ENCODE assay signal across 8 cellular contexts in genomic region chr5:143405063-143405746, GRCh38. TPM values are rescaled to one million over a fixed set of nuclear protein-coding genes. Genes with fewer than 3 reads are reported as not detected.
A peak's percentile ranks its signal among the peaks of the same experiment; 100 is the strongest.
DNase-seq lines count a peak whose midpoint lies in the region; ATAC-seq and TF ChIP-seq lines count a peak whose summit lies in the region.

No MANE protein-coding gene starts in this region.

- peaks cover 23 to 44% (median 35%) of the 10 kb centered on the region in 4 donors for H3K4me1 Mint-ChIP-seq in CD4-positive, alpha-beta memory T cell

- DNase-seq in CD4-positive, alpha-beta memory T cell, result peak; percentile 89 to 94 (median 91)
- DNase-seq in HT1080 (ENCODE audit: low read depth), result peak; percentile 82
- DNase-seq in activated T-cell treated with anti-CD3 and anti-CD28 coated beads, Interleukin-2, amount 50 U/mL, for 1 hour, result peak; percentile 91
- DNase-seq in stimulated activated CD8-positive, alpha-beta memory T cell treated with anti-CD3 and anti-CD28 coated beads, Interleukin-7, amount 100 ng/mL, for 24 hours (ENCODE audit: low read depth), result peak; percentile 59

- peaks cover 7 to 31% of the 10 kb centered on the region in 2 donors for H3K36me3 Mint-ChIP-seq in CD4-positive, alpha-beta memory T cell

- peak overlapping the region; percentile 9; the same call in 1 of the 2 replicates for H2AFZ ChIP-seq in OCI-LY1 (ENCODE audit: low read length)

- no peaks in the 10 kb centered on the region for H3K27me3 Mint-ChIP-seq in CD4-positive, alpha-beta memory T cell

- peaks cover 38% of the 10 kb centered on the region for H3K4me1 ChIP-seq in CD4-positive, alpha-beta memory T cell (ENCODE audit: insufficient read depth, low read length)
- H3K4me1 ChIP-seq in OCI-LY1 (ENCODE audit: insufficient read depth, low read length, severe bottlenecking), result peaks cover 33% of the 10 kb centered on the region
- peaks cover 4 to 11% of the 10 kb centered on the region in 2 donors for H3K4me1 ChIP-seq in muscle layer of duodenum (ENCODE audit: control insufficient read depth in 1 of 2, insufficient read depth in 2 of 2, low read length in 2 of 2)

- peak overlapping the region; percentile 82 to 93 for H3K4me3 ChIP-seq in CD4-positive, alpha-beta memory T cell (ENCODE audit: low read length in 2 of 2)
- H3K4me3 ChIP-seq in OCI-LY1 (ENCODE audit: low read depth, low read length, poor library complexity, severe bottlenecking) (peak overlapping the region; percentile 83), muscle layer of duodenum (ENCODE audit: low read depth in 1 of 2, low read length in 2 of 2) (peak overlapping the region; percentile 83 to 95)

- peak overlapping the region; percentile 83 for H3K4me2 ChIP-seq in OCI-LY1 (ENCODE audit: low read length)

- peak overlapping the region; percentile 96 to 100 (median 99) for H3K27ac Mint-ChIP-seq in CD4-positive, alpha-beta memory T cell

- peaks cover 0 to 3% (median 0%) of the 10 kb centered on the region in 8 donors for H3K9me3 Mint-ChIP-seq in CD4-positive, alpha-beta memory T cell

- H3K27me3 ChIP-seq in CD4-positive, alpha-beta memory T cell (ENCODE audit: insufficient read depth, low read length), result no peaks in the 10 kb centered on the region
- H3K27me3 ChIP-seq in OCI-LY1 (ENCODE audit: insufficient read depth, low read length) (no peaks in the 10 kb centered on the region), muscle layer of duodenum (ENCODE audit: low read depth, low read length) (no peaks in the 10 kb centered on the region)

- intact Hi-C loops in CD4-positive, alpha-beta memory T cell (cut with micrococcal nuclease), result loop anchor here (1.0 to 2.0 kb wide), 4 partner anchors 182 to 784 kb away; no protein-coding TSS in a partner anchor

- POLR2A ChIA-PET in CD4-positive, alpha-beta memory T cell (lab: Charles Lee; ENCODE audit: partially characterized antibody), result interaction anchor here (0.8 to 5.1 kb wide), 36 partner anchors 8 to 1722 kb away, joined by 3 to 250 read pairs (median 5); partner anchors contain the start of genes ARHGAP26, KCTD16, RNF14 and YIPF5

- peak overlapping the region; percentile 90 for H3K27ac ChIP-seq in CD4-positive, alpha-beta memory T cell (ENCODE audit: low read depth, low read length)
- peak overlapping the region; percentile 97 for H3K27ac ChIP-seq in OCI-LY1 (ENCODE audit: low read depth, low read length, poor library complexity, severe bottlenecking)
- peak overlapping the region; percentile 98 for H3K27ac ChIP-seq in muscle layer of duodenum (ENCODE audit: low read length)

- no peaks in the 10 kb centered on the region; the same call in 1 of the 2 replicates for H3F3A ChIP-seq in OCI-LY1 (ENCODE audit: insufficient read depth, low read length)

- H3K9ac ChIP-seq in OCI-LY1 (ENCODE audit: low read length), result peak overlapping the region; percentile 82

- no peaks in the 10 kb centered on the region for H4K20me1 ChIP-seq in OCI-LY1 (ENCODE audit: insufficient read depth, low read length)

- H3K9me2 ChIP-seq in OCI-LY1 (ENCODE audit: low read depth, low read length), result no peaks in the 10 kb centered on the region

- TF ChIP-seq CTCF in OCI-LY1 (IDR thresholded peaks at IDR 0.05; ENCODE audit: low read length), result peak; percentile 43; the same call in 1 of the 2 replicates

- peaks cover 1% of the 10 kb centered on the region for H3K36me3 ChIP-seq in CD4-positive, alpha-beta memory T cell (ENCODE audit: insufficient read depth, low read length)
- H3K36me3 ChIP-seq in OCI-LY1 (ENCODE audit: insufficient read depth, low read length), result peaks cover 20% of the 10 kb centered on the region
- H3K36me3 ChIP-seq in muscle layer of duodenum (ENCODE audit: control insufficient read depth in 1 of 2, insufficient read depth in 2 of 2, low read length in 2 of 2), result peaks cover 4 to 13% of the 10 kb centered on the region in 2 donors

- peak overlapping the region; percentile 92 to 97 (median 93) for H3K4me3 Mint-ChIP-seq in CD4-positive, alpha-beta memory T cell

- ATAC-seq in GM19463 (IDR thresholded peaks at IDR 0.05; ENCODE audit: unreplicated experiment) (peak; percentile 22), esophagus mucosa (peak; percentile 60)

- peaks cover 30% of the 10 kb centered on the region for H3K79me2 ChIP-seq in OCI-LY1 (ENCODE audit: insufficient read depth, low read length)

- CTCF ChIA-PET in CD4-positive, alpha-beta memory T cell (lab: Charles Lee; ENCODE audit: partially characterized antibody), result interaction anchor here (0.8 to 3.0 kb wide), 14 partner anchors 8 to 788 kb away, joined by 3 to 64 read pairs (median 4); no protein-coding TSS in a partner anchor

- no peaks in the 10 kb centered on the region for H3K9me3 ChIP-seq in CD4-positive, alpha-beta memory T cell (ENCODE audit: control insufficient read depth in 1 of 2, low read length in 2 of 2)
- H3K9me3 ChIP-seq in OCI-LY1 (ENCODE audit: low read length) (no peaks in the 10 kb centered on the region), muscle layer of duodenum (ENCODE audit: control insufficient read depth in 1 of 2, low read length in 2 of 2) (no peaks in the 10 kb centered on the region)

RNA-seq across cellular contexts. Expression of gene NR3C1, which starts 1.7 kb away (rescaled TPM):
- total RNA-seq in CD4-positive, alpha-beta memory T cell, result 100 to 1,000 TPM; 161 to 164 TPM
- polyA plus RNA-seq in CD4-positive, alpha-beta memory T cell, result 100 to 1,000 TPM in 1 of 2 donors, 10 to 100 TPM in 1; 92.0 to 125 TPM
- 39.2 and 40.3 TPM in 2 replicates for total RNA-seq in HT1080 (2014; rRNA removed; shearing (Covaris generic))
- 40.8 and 55.0 TPM in 2 replicates for polyA plus RNA-seq in HT1080 (2015; cell fraction: cytosol; rRNA removed)
- 51.9 and 56.7 TPM in 2 replicates for polyA plus RNA-seq in HT1080 (2015; cell fraction: nucleus; rRNA removed)
- total RNA-seq in esophagus mucosa, result 32.4 TPM

Comparison
In these comparisons a context has a peak if more than half of its experiments do, and no peak if none do; other contexts are left out.
1. Peak in every context shown above with its lines: DNase-seq, ATAC-seq, H3K4me3 ChIP-seq and H3K27ac ChIP-seq.